In genomic region chr7:55569797-55570196, GRCh38 we compare ENCODE assay signal across 9 cellular contexts. TPM values are rescaled to one million over a fixed set of nuclear protein-coding genes. Genes with fewer than 3 reads are reported as not detected.
DNase-seq lines count a peak whose midpoint lies in the region; ATAC-seq and TF ChIP-seq lines count a peak whose summit lies in the region.
"Had no signal": no experiment of that assay in that cellular context is flagged by ENCODE, and none has a peak within 500 bp of the region (broad histone marks: within the 10 kb centered on the region; RNA-seq: fewer than 3 reads in every experiment).

No MANE protein-coding gene starts in this region.

- H3K4me3 ChIP-seq in mucosa of descending colon (no peak overlapping the region), SJCRH30 (no peak overlapping the region)

- no peak overlapping the region for H3K27ac ChIP-seq in SJCRH30
- H3K27ac ChIP-seq: 22Rv1 had no signal

- H3K9me3 Mint-ChIP-seq in T-helper 2 cell treated with Interferon-gamma antibody and Interleukin-4, amounts not matched to agents 5 μg/mL and 100 μg/mL, for 36 hours, result no peaks in the 10 kb centered on the region

- H3K27me3 Mint-ChIP-seq in T-helper 2 cell treated with Interferon-gamma antibody and Interleukin-4, amounts not matched to agents 5 μg/mL and 100 μg/mL, for 36 hours (ENCODE audit: low read depth), result no peaks in the 10 kb centered on the region

- ATAC-seq in HG02943 (IDR thresholded peaks at IDR 0.05; ENCODE audit: low read depth, unreplicated experiment), result peak; percentile 30
- peak; percentile 1 for ATAC-seq in mucosa of descending colon

- H3K9me3 ChIP-seq in mucosa of descending colon, result no peaks in the 10 kb centered on the region
- no peaks in the 10 kb centered on the region for H3K9me3 ChIP-seq in SJCRH30 (replicated peaks)

- DNase-seq in NCI-H1092 treated with DMSO at 0.1 percent for 48 hours (lab: John Stamatoyannopoulos, UW), result peak; percentile 41
- no peak for DNase-seq in NCI-H1092 (lab: John Stamatoyannopoulos, UW)
- DNase-seq in T-helper 2 cell treated with Interferon-gamma antibody and Interleukin-4, amounts not matched to agents 5 μg/mL and 100 μg/mL, for 36 hours (ENCODE audit: low spot score), result peak; percentile 76
- DNase-seq in mucosa of descending colon, result no peak
- no peak for DNase-seq in SJCRH30
- no peak for DNase-seq in DMS153 (lab: John Stamatoyannopoulos, UW)
- no peak for DNase-seq in cerebellar nuclear complex (lab: John Stamatoyannopoulos, UW)

- peak overlapping the region; percentile 32 for H3K27ac Mint-ChIP-seq in T-helper 2 cell treated with Interferon-gamma antibody and Interleukin-4, amounts not matched to agents 5 μg/mL and 100 μg/mL, for 36 hours

- intact Hi-C loops in mucosa of descending colon (cut with DNase I, micrococcal nuclease), result no loop called here

- H3K36me3 ChIP-seq in mucosa of descending colon (ENCODE audit: low read depth) (no peaks in the 10 kb centered on the region), SJCRH30 (peaks cover 2% of the 10 kb centered on the region; the same call in 1 of the 2 replicates)

- H3K4me1 ChIP-seq in mucosa of descending colon (ENCODE audit: low read depth) (peaks cover 47% of the 10 kb centered on the region), SJCRH30 (peaks cover 18% of the 10 kb centered on the region)

- no peaks in the 10 kb centered on the region for H3K27me3 ChIP-seq in SJCRH30

- peaks cover 63% of the 10 kb centered on the region for H3K4me1 Mint-ChIP-seq in T-helper 2 cell treated with Interferon-gamma antibody and Interleukin-4, amounts not matched to agents 5 μg/mL and 100 μg/mL, for 36 hours (ENCODE audit: low read depth)

- no peak for TF ChIP-seq CTCF in mucosa of descending colon (IDR thresholded peaks at IDR 0.05)

- peak overlapping the region; percentile 82 for H3K4me3 Mint-ChIP-seq in T-helper 2 cell treated with Interferon-gamma antibody and Interleukin-4, amounts not matched to agents 5 μg/mL and 100 μg/mL, for 36 hours

- peaks cover 13% of the 10 kb centered on the region for H3K36me3 Mint-ChIP-seq in T-helper 2 cell treated with Interferon-gamma antibody and Interleukin-4, amounts not matched to agents 5 μg/mL and 100 μg/mL, for 36 hours (ENCODE audit: low read depth)

RNA-seq across cellular contexts. Expression of gene VOPP1, which starts 2.5 kb away (rescaled TPM):
- 10 to 100 TPM; 57.8 to 83.5 (median 75.2) TPM for total RNA-seq in mucosa of descending colon
- 89.8 and 92.6 TPM in 2 replicates for total RNA-seq in SJCRH30 (2014; rRNA removed; shearing (Covaris generic))

Comparison
In these comparisons a context has a peak if more than half of its experiments do, and no peak if none do; other contexts are left out.
1. DNase-seq: peak in NCI-H1092 treated with DMSO at 0.1 percent for 48 hours (single experiment) and T-helper 2 cell treated with Interferon-gamma antibody and Interleukin-4, amounts not matched to agents 5 μg/mL and 100 μg/mL, for 36 hours (single experiment); none in NCI-H1092 (single experiment), mucosa of descending colon (0 of 3), SJCRH30 (0 of 2), DMS153 (single experiment) and cerebellar nuclear complex (0 of 2).